In genomic region chr2:170224692-170225091, GRCh38 we compare ENCODE assay signal across 24 cellular contexts. TPM values are rescaled to one million over a fixed set of nuclear protein-coding genes. Genes with fewer than 3 reads are reported as not detected.
DNase-seq lines count a peak whose midpoint lies in the region; ATAC-seq and TF ChIP-seq lines count a peak whose summit lies in the region.
"Had no signal": no experiment of that assay in that cellular context is flagged by ENCODE, and none has a peak within 500 bp of the region (broad histone marks: within the 10 kb centered on the region; RNA-seq: fewer than 3 reads in every experiment).

No MANE protein-coding gene starts in this region.

- peak; percentile 82 for TF ChIP-seq EP300 in neural cell (conservative IDR thresholded peaks at IDR 0.05; ENCODE audit: poor library complexity, severe bottlenecking)

- no peak overlapping the region for H3K4me3 Mint-ChIP-seq in mesothelial cell of epicardium
- H3K4me3 Mint-ChIP-seq: activated CD4-positive, alpha-beta memory T cell treated with anti-CD3 and anti-CD28 coated beads for 36 hours; stimulated activated naive CD8-positive, alpha-beta T cell treated with anti-CD3 and anti-CD28 coated beads, Interleukin-15, amount 100 ng/mL, for 72 hours had no signal

- H3K4me3 ChIP-seq in neural cell (ENCODE audit: low read length): peak overlapping the region; percentile 49
- H3K4me3 ChIP-seq: HAP-1, upper lobe of right lung had no signal

- H3K27me3 ChIP-seq in neural cell (ENCODE audit: insufficient read depth, low read depth, low read length): no peaks in the 10 kb centered on the region
- H3K27me3 ChIP-seq: upper lobe of right lung had no signal

- H3K36me3 Mint-ChIP-seq in mesothelial cell of epicardium: peaks cover under 1% of the 10 kb centered on the region
- H3K36me3 Mint-ChIP-seq: activated CD4-positive, alpha-beta memory T cell treated with anti-CD3 and anti-CD28 coated beads for 36 hours had no signal

- H3K9me3 Mint-ChIP-seq in mesothelial cell of epicardium: no peaks in the 10 kb centered on the region
- H3K9me3 Mint-ChIP-seq: activated CD4-positive, alpha-beta memory T cell treated with anti-CD3 and anti-CD28 coated beads for 36 hours; stimulated activated naive CD8-positive, alpha-beta T cell treated with anti-CD3 and anti-CD28 coated beads, Interleukin-15, amount 100 ng/mL, for 72 hours had no signal

- peak; percentile 74 for DNase-seq in DMS 273 (lab: John Stamatoyannopoulos, UW; ENCODE audit: unreplicated experiment)
- DNase-seq in DMS 273 treated with DMSO at 0.1 percent for 48 hours (lab: John Stamatoyannopoulos, UW): no peak
- peak; percentile 83 for DNase-seq in NCI-H2171 (lab: John Stamatoyannopoulos, UW)
- DNase-seq in anterior cingulate cortex (lab: John Stamatoyannopoulos, UW): peak in 36 of 58 donors; percentile 1 to 52 (median 18)
- DNase-seq in mesothelial cell of epicardium (ENCODE audit: low spot score in 2 of 2, unreplicated experiment in 2 of 2): no peak
- DNase-seq: activated CD4-positive, alpha-beta memory T cell treated with anti-CD3 and anti-CD28 coated beads for 36 hours; activated T-cell treated with anti-CD3 and anti-CD28 coated beads, Interleukin-2, amount 50 U/mL, for 48 hours; central memory CD4-positive, alpha-beta T cell; DMS153; effector CD4-positive, alpha-beta T cell; NCI-H1930; stimulated activated naive CD8-positive, alpha-beta T cell treated with anti-CD3 and anti-CD28 coated beads, Interleukin-15, amount 100 ng/mL, for 72 hours; T-helper 1 cell; upper lobe of right lung had no signal

- H3K27ac ChIP-seq in neural cell (ENCODE audit: low read length): peak overlapping the region; percentile 88
- H3K27ac ChIP-seq: 22Rv1, KMS-11, upper lobe of right lung, VCaP had no signal

- no peaks in the 10 kb centered on the region for H4K20me1 ChIP-seq in neural cell (ENCODE audit: insufficient read depth)

- ATAC-seq in HG03280 (IDR thresholded peaks at IDR 0.05; ENCODE audit: unreplicated experiment) (no peak), HG03045 (IDR thresholded peaks at IDR 0.05; ENCODE audit: unreplicated experiment) (no peak)
- ATAC-seq: left lobe of liver; Right ventricle myocardium inferior; sciatic nerve; stimulated activated naive CD8-positive, alpha-beta T cell treated with anti-CD3 and anti-CD28 coated beads, Interleukin-15, amount 100 ng/mL, for 72 hours; upper lobe of right lung had no signal

- TF ChIP-seq CTCF in neural cell (IDR thresholded peaks at IDR 0.05; ENCODE audit: poor library complexity, severe bottlenecking): no peak
- no peak for TF ChIP-seq CTCF in mesothelial cell of epicardium (IDR thresholded peaks at IDR 0.05; ENCODE audit: unreplicated experiment)

- H3F3A ChIP-seq in neural cell (ENCODE audit: insufficient read depth, low read length, poor library complexity, severe bottlenecking): no peaks in the 10 kb centered on the region

- H3K4me1 Mint-ChIP-seq in mesothelial cell of epicardium: peaks cover 21% of the 10 kb centered on the region

- H3K36me3 ChIP-seq in neural cell (ENCODE audit: insufficient read depth, low read length): no peaks in the 10 kb centered on the region
- H3K36me3 ChIP-seq: HAP-1, upper lobe of right lung had no signal

- no peaks in the 10 kb centered on the region for H3K79me2 ChIP-seq in neural cell (replicated peaks; ENCODE audit: insufficient read depth, low read length)

- H3K27me3 Mint-ChIP-seq in mesothelial cell of epicardium (ENCODE audit: low read depth): no peaks in the 10 kb centered on the region
- H3K27me3 Mint-ChIP-seq: activated CD4-positive, alpha-beta memory T cell treated with anti-CD3 and anti-CD28 coated beads for 36 hours; stimulated activated naive CD8-positive, alpha-beta T cell treated with anti-CD3 and anti-CD28 coated beads, Interleukin-15, amount 100 ng/mL, for 72 hours had no signal

- peak overlapping the region; percentile 57 for H3K9ac ChIP-seq in neural cell (ENCODE audit: low read length)
- H3K9ac ChIP-seq: KMS-11 had no signal

- peak overlapping the region; percentile 22 for H2AFZ ChIP-seq in neural cell (ENCODE audit: low read depth, low read length)

- no peaks in the 10 kb centered on the region for H3K9me2 ChIP-seq in neural cell (ENCODE audit: insufficient read depth, low read length)

- H3K9me3 ChIP-seq in neural cell (ENCODE audit: low read length): no peaks in the 10 kb centered on the region
- H3K9me3 ChIP-seq: HAP-1, upper lobe of right lung had no signal

- H3K27ac Mint-ChIP-seq in mesothelial cell of epicardium: no peak overlapping the region
- H3K27ac Mint-ChIP-seq: activated CD4-positive, alpha-beta memory T cell treated with anti-CD3 and anti-CD28 coated beads for 36 hours had no signal

- peak; percentile 41 for TF ChIP-seq RAD21 in neural cell (conservative IDR thresholded peaks at IDR 0.05)

- H3K4me2 ChIP-seq in neural cell (ENCODE audit: low read length): peak overlapping the region; percentile 28
- H3K4me2 ChIP-seq: KMS-11 had no signal

TF ChIP-seq in neural cell, 6 proteins besides CTCF, POLR2A, EP300 and RAD21:
- TF ChIP-seq MXI1 (conservative IDR thresholded peaks at IDR 0.05; ENCODE audit: poor library complexity, severe bottlenecking) (peak; percentile 40), EZH2 (IDR thresholded peaks at IDR 0.05; ENCODE audit: borderline replicate concordance, insufficient read depth, low read length, poor library complexity, severe bottlenecking) (no peak), POLR2AphosphoS5 (IDR thresholded peaks at IDR 0.05) (peak; percentile 57), SMC3 (conservative IDR thresholded peaks at IDR 0.05; ENCODE audit: poor library complexity) (peak; percentile 30), TAF1 (IDR thresholded peaks at IDR 0.05; ENCODE audit: low read depth) (no peak), REST (IDR thresholded peaks at IDR 0.05; ENCODE audit: borderline replicate concordance) (peak; percentile 56)

RNA-seq across cellular contexts. Expression of gene MYO3B, which starts 46.7 kb away (rescaled TPM):
- 0.06 and 0.11 TPM in 2 replicates for polyA plus RNA-seq in neural cell
- polyA minus RNA-seq in neural cell: 0.35 and 0.49 TPM in 2 replicates
- 8.9 to 9.1 TPM (median 9.1 TPM) in 3 replicates for total RNA-seq in mesothelial cell of epicardium
- total RNA-seq: left lobe of liver, Right ventricle myocardium inferior had no signal

Comparison
In these comparisons a context has a peak if more than half of its experiments do, and no peak if none do; other contexts are left out.
1. DNase-seq: peak in DMS 273 (single experiment), NCI-H2171 (single experiment) and anterior cingulate cortex (36 of 58); none in DMS 273 treated with DMSO at 0.1 percent for 48 hours (single experiment) and mesothelial cell of epicardium (0 of 2).